23 cellular contexts compared by ENCODE assay signal in the genomic region with DNA sequence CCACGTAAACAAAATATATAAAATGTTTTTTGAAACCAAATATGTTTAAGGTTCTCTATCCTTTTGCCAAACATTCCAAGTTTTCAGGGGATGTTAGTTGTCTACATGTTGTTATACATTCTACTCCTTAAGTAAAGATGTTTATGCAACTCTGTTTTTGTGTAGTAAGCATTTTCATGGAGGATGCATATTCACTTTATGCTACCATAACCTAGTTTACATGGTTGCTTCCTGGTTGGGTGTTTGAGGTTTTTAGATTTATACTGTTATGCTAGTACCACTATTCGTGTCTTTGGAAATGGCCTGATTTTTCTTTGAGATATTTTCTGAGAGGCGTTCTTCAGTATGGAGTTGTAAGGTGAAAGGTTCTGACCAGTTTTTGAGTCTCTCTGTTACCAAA.
DNase-seq lines count a peak whose midpoint lies in the region; ATAC-seq and TF ChIP-seq lines count a peak whose summit lies in the region.
"Had no signal": no experiment of that assay in that cellular context is flagged by ENCODE, and none has a peak within 500 bp of the region (broad histone marks: within the 10 kb centered on the region; RNA-seq: fewer than 3 reads in every experiment).

No MANE protein-coding gene starts in this region.

- peaks cover 95% of the 10 kb centered on the region for H3K36me3 ChIP-seq in CD4-positive, CD25-positive, alpha-beta regulatory T cell (ENCODE audit: control insufficient read depth, insufficient read depth, low read length)
- H3K36me3 ChIP-seq in DND-41 (ENCODE audit: insufficient read depth, low read length): peaks cover 82% of the 10 kb centered on the region
- H3K36me3 ChIP-seq: breast epithelium, thoracic aorta, WERI-Rb-1 had no signal

- TF ChIP-seq CTCF in DND-41 (IDR thresholded peaks at IDR 0.05; ENCODE audit: borderline replicate concordance, extremely low read depth, low read length, poor library complexity, severe bottlenecking): no peak

- peaks cover 15 to 22% (median 20%) of the 10 kb centered on the region in 4 donors for H3K4me1 Mint-ChIP-seq in CD4-positive, CD25-positive, alpha-beta regulatory T cell
- peaks cover 36% of the 10 kb centered on the region for H3K4me1 Mint-ChIP-seq in T-helper 17 cell
- peaks cover 13 to 33% of the 10 kb centered on the region in 2 donors for H3K4me1 Mint-ChIP-seq in effector memory CD8-positive, alpha-beta T cell (ENCODE audit: low read depth in 2 of 2)

- no peak for DNase-seq in CD4-positive, CD25-positive, alpha-beta regulatory T cell
- no peak for DNase-seq in DND-41
- no peak for DNase-seq in T-helper 17 cell
- DNase-seq in effector memory CD8-positive, alpha-beta T cell: no peak
- no peak for DNase-seq in NCI-H774 (lab: John Stamatoyannopoulos, UW)
- DNase-seq in HT-29 (ENCODE audit: low spot score): no peak
- DNase-seq: DMS53; GM23248; MM.1S; NCI-H1436; NCI-H524 treated with DMSO at 0.1 percent for 48 hours; small intestine; stimulated activated CD4-positive, alpha-beta T cell treated with anti-CD3 and anti-CD28 coated beads, Interleukin-2, amount 100 ng/mL, for 24 hours; stimulated activated naive B cell treated with anti-CD40 and anti-IgM and Interleukin-4, amounts not matched to agents 10 μg/mL and 1 μg/mL and 100 μg/mL, for 72 hours; WERI-Rb-1 had no signal

- peaks cover 56% of the 10 kb centered on the region for H3K36me3 Mint-ChIP-seq in CD4-positive, CD25-positive, alpha-beta regulatory T cell
- peaks cover 20% of the 10 kb centered on the region for H3K36me3 Mint-ChIP-seq in T-helper 17 cell (ENCODE audit: low read depth)
- peaks cover 75% of the 10 kb centered on the region for H3K36me3 Mint-ChIP-seq in effector memory CD8-positive, alpha-beta T cell (ENCODE audit: insufficient read depth)

- no peaks in the 10 kb centered on the region for H4K20me1 ChIP-seq in DND-41 (ENCODE audit: insufficient read depth, low read length)

- H3K9me3 Mint-ChIP-seq in CD4-positive, CD25-positive, alpha-beta regulatory T cell: no peaks in the 10 kb centered on the region
- H3K9me3 Mint-ChIP-seq in effector memory CD8-positive, alpha-beta T cell: peaks cover 0 to 7% of the 10 kb centered on the region in 2 donors

- no peak overlapping the region for H3K9ac ChIP-seq in DND-41 (ENCODE audit: low read depth, low read length)
- H3K9ac ChIP-seq: GM23248 had no signal

- H3K27me3 ChIP-seq in CD4-positive, CD25-positive, alpha-beta regulatory T cell (ENCODE audit: control insufficient read depth, insufficient read depth, low read length): no peaks in the 10 kb centered on the region
- H3K27me3 ChIP-seq in DND-41 (ENCODE audit: insufficient read depth, low read length, poor library complexity): no peaks in the 10 kb centered on the region
- H3K27me3 ChIP-seq: breast epithelium, gastroesophageal sphincter had no signal

- no peak overlapping the region for H3K4me3 Mint-ChIP-seq in CD4-positive, CD25-positive, alpha-beta regulatory T cell
- H3K4me3 Mint-ChIP-seq in T-helper 17 cell: peak overlapping the region; percentile 9
- H3K4me3 Mint-ChIP-seq in effector memory CD8-positive, alpha-beta T cell: peak overlapping the region in 1 of 2 donors; percentile 59
- H3K4me3 Mint-ChIP-seq: activated T-helper 1 cell treated with anti-CD3 and anti-CD28 coated beads, Interleukin-12 subunit alpha, Interleukin-12 subunit beta, Interleukin-2, Interleukin-4 antibody, amounts not matched to agents 30 ng/mL and 10 ng/mL and 1 ng/mL, durations not matched to agents 14 hours and 24 hours and 36 hours; stimulated activated naive B cell treated with anti-CD40 and anti-IgM and Interleukin-4, amounts not matched to agents 10 μg/mL and 1 μg/mL and 100 μg/mL, for 72 hours had no signal

- no peak overlapping the region for H3K4me2 ChIP-seq in DND-41 (ENCODE audit: insufficient read depth, low read length)

- no peak for ATAC-seq in CD4-positive, CD25-positive, alpha-beta regulatory T cell (ENCODE audit: low read depth in 2 of 2)
- ATAC-seq in DND-41 (ENCODE audit: insufficient read depth, low read depth) (no peak), T-helper 17 cell (peak; percentile 69), GM18868 (IDR thresholded peaks at IDR 0.05; ENCODE audit: unreplicated experiment) (no peak), HG02884 (IDR thresholded peaks at IDR 0.05; ENCODE audit: unreplicated experiment) (no peak)
- ATAC-seq in effector memory CD8-positive, alpha-beta T cell (replicated peaks): peak; percentile 75
- ATAC-seq: gastroesophageal sphincter; stimulated activated naive B cell treated with anti-CD40 and anti-IgM and Interleukin-4, amounts not matched to agents 10 μg/mL and 1 μg/mL and 100 μg/mL, for 72 hours had no signal

- H3K4me1 ChIP-seq in CD4-positive, CD25-positive, alpha-beta regulatory T cell (ENCODE audit: control insufficient read depth, insufficient read depth, low read length, poor library complexity, severe bottlenecking): peaks cover 3% of the 10 kb centered on the region
- H3K4me1 ChIP-seq in DND-41 (ENCODE audit: insufficient read depth, low read length): peaks cover 36% of the 10 kb centered on the region
- H3K4me1 ChIP-seq: breast epithelium, gastroesophageal sphincter had no signal

- H3K4me3 ChIP-seq in CD4-positive, CD25-positive, alpha-beta regulatory T cell (ENCODE audit: low read depth, low read length): no peak overlapping the region
- H3K4me3 ChIP-seq in DND-41 (ENCODE audit: low read depth in 1 of 2, low read length in 2 of 2): no peak overlapping the region
- H3K4me3 ChIP-seq: breast epithelium, coronary artery, gastroesophageal sphincter, GM23248, lung, thoracic aorta had no signal

- no peaks in the 10 kb centered on the region for H3K9me3 ChIP-seq in CD4-positive, CD25-positive, alpha-beta regulatory T cell (ENCODE audit: control insufficient read depth in 2 of 2, low read length in 2 of 2)
- H3K9me3 ChIP-seq in DND-41 (ENCODE audit: insufficient read depth, low read length, severe bottlenecking): peaks cover 8% of the 10 kb centered on the region
- no peaks in the 10 kb centered on the region for H3K9me3 ChIP-seq in T-helper 17 cell (ENCODE audit: control insufficient read depth, low read length, poor library complexity, severe bottlenecking)
- H3K9me3 ChIP-seq: breast epithelium, thoracic aorta had no signal

- H3K79me2 ChIP-seq in DND-41 (ENCODE audit: insufficient read depth, low read length): no peaks in the 10 kb centered on the region

- H2AFZ ChIP-seq in DND-41 (ENCODE audit: low read depth, low read length): no peak overlapping the region
- H2AFZ ChIP-seq: GM23248 had no signal

- H3K27me3 Mint-ChIP-seq in CD4-positive, CD25-positive, alpha-beta regulatory T cell: no peaks in the 10 kb centered on the region
- no peaks in the 10 kb centered on the region for H3K27me3 Mint-ChIP-seq in T-helper 17 cell
- no peaks in the 10 kb centered on the region for H3K27me3 Mint-ChIP-seq in effector memory CD8-positive, alpha-beta T cell

- H3K27ac ChIP-seq in CD4-positive, CD25-positive, alpha-beta regulatory T cell (ENCODE audit: insufficient read depth, low read length, poor library complexity, severe bottlenecking): no peak overlapping the region
- H3K27ac ChIP-seq in DND-41 (ENCODE audit: low read length): peak overlapping the region; percentile 92
- H3K27ac ChIP-seq: breast epithelium, coronary artery, gastroesophageal sphincter, GM23248, thoracic aorta, WERI-Rb-1 had no signal

- H3K27ac Mint-ChIP-seq in CD4-positive, CD25-positive, alpha-beta regulatory T cell: peak overlapping the region in 2 of 3 donors; percentile 57 to 90
- peak overlapping the region; percentile 93 for H3K27ac Mint-ChIP-seq in T-helper 17 cell
- peak overlapping the region; percentile 83 to 84 for H3K27ac Mint-ChIP-seq in effector memory CD8-positive, alpha-beta T cell
- H3K27ac Mint-ChIP-seq: activated T-helper 1 cell treated with anti-CD3 and anti-CD28 coated beads, Interleukin-12 subunit alpha, Interleukin-12 subunit beta, Interleukin-2, Interleukin-4 antibody, amounts not matched to agents 30 ng/mL and 10 ng/mL and 1 ng/mL, durations not matched to agents 14 hours and 24 hours and 36 hours; stimulated activated naive B cell treated with anti-CD40 and anti-IgM and Interleukin-4, amounts not matched to agents 10 μg/mL and 1 μg/mL and 100 μg/mL, for 72 hours had no signal

Comparison
In these comparisons a context has a peak if more than half of its experiments do, and no peak if none do; other contexts are left out.
1. ATAC-seq: peak in T-helper 17 cell (single experiment) and effector memory CD8-positive, alpha-beta T cell (single experiment); none in CD4-positive, CD25-positive, alpha-beta regulatory T cell (0 of 2), DND-41 (single experiment), GM18868 (single experiment) and HG02884 (single experiment).
2. Peak in every context shown above with its lines, with median percentiles within 50 percentile points of each other: H3K27ac Mint-ChIP-seq.